ENCODE assay signal across 1 cellular context in the genomic region with DNA sequence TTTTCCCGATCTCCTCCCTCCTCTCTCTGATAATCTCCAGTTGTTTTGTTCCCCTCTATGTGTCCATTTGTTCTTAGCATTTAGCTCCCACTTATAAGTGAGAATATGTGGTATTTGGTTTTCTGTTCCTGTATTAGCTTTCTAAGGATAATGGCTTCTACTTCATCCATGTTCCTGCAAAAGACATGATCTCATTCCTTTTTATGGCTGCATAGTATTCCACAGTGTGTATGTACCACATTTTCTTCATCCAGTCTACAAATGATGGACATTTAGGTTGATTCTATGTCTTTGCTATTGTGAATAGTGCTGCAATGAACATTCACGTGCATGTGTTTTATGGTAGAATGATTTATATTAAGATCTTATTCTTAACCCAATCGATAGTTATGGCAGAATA.
TF ChIP-seq lines count a peak whose summit lies in the region.

No MANE protein-coding gene starts in this region.

TF ChIP-seq in HEK293, 187 proteins besides CTCF, POLR2A, EP300 and RAD21:
- peak; percentile 13; the same call in 1 of the 2 replicates for TF ChIP-seq ZNF146 (tag by site-specific recombination; IDR thresholded peaks at IDR 0.05)
TF ChIP-seq in HEK293: peak in this region for 1; not testable (repeated sequence) for 186.
